Comparison of ENCODE assay signal across 1 cellular context in the genomic region with DNA sequence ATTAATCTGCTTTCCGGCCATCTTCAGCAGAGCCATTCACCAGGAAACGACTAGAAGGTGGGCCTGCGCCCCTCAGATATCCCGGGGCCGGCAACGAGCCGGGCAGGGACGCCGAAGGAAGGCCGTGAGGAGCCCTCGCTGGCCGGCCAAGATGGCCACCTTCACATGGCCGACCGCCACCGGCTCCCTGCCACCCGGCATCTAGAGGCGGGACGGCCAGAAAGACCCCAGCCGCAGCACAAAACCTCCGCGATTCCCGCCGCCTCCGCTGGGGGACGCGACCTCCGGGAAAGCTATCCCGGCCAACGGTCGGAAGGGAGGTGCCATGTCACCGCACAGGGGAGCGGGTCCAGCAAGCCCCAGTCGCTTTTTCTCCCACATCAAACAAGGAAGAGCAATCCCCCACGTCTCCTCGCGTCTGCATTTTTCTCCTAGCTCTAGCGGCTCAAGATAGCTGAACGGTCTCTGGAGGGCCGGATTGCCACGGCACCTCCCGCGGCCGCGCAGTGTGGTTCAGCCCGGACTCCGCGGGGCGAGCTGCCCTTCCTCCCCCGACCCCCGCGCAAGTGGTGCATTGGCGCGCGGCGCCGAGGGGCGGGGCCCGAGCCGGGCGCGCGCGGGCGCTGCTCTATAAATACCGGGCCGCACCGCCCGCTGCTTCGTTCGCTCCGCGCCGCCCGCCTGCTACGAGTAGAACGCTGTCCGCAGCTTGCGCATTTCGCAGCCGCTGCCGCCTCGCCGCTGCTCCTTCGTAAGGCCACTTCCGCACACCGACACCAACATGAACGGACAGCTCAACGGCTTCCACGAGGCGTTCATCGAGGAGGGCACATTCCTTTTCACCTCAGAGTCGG.
TF ChIP-seq lines count a peak whose summit lies in the region.

A gene (plus strand): TSS at position 662 of the 854 bp plus-strand sequence. CDS start 120 bp downstream, at position 782.

TF ChIP-seq in HEK293, 187 proteins besides CTCF, POLR2A, EP300 and RAD21 (continued from another document and continues in another):
- peak; percentile 14 for TF ChIP-seq KLF16 (tag by site-specific recombination; IDR thresholded peaks at IDR 0.05)
- TF ChIP-seq RBAK (tag by site-specific recombination; IDR thresholded peaks at IDR 0.05): no peak
- no peak for TF ChIP-seq ZNF558 (tag by site-specific recombination; IDR thresholded peaks at IDR 0.05)
- no peak for TF ChIP-seq ZNF354C (tag by site-specific recombination; IDR thresholded peaks at IDR 0.05; ENCODE audit: borderline replicate concordance, low read depth)
- TF ChIP-seq, protein P1, sequence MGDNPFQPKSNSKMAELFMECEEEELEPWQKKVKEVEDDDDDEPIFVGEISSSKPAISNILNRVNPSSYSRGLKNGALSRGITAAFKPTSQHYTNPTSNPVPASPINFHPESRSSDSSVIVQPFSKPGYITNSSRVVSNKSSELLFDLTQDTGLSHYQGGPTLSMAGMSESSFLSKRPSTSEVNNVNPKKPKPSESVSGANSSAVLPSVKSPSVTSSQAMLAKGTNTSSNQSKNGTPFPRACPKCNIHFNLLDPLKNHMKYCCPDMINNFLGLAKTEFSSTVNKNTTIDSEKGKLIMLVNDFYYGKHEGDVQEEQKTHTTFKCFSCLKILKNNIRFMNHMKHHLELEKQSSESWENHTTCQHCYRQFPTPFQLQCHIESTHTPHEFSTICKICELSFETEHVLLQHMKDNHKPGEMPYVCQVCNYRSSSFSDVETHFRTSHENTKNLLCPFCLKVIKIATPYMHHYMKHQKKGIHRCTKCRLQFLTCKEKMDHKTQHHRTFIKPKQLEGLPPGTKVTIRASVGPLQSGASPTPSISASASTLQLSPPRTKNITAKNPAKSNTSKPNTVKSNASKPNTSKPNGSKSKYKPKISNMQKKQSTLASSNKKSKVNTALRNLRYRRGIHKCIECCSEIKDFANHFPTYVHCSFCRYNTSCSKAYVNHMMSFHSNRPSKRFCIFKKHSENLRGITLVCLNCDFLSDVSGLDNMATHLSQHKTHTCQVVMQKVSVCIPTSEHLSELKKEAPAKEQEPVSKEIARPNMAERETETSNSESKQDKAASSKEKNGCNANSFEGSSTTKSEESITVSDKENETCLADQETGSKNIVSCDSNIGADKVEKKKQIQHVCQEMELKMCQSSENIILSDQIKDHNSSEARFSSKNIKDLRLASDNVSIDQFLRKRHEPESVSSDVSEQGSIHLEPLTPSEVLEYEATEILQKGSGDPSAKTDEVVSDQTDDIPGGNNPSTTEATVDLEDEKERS (tag by site-specific recombination; IDR thresholded peaks at IDR 0.05): no peak
- TF ChIP-seq, protein P2, sequence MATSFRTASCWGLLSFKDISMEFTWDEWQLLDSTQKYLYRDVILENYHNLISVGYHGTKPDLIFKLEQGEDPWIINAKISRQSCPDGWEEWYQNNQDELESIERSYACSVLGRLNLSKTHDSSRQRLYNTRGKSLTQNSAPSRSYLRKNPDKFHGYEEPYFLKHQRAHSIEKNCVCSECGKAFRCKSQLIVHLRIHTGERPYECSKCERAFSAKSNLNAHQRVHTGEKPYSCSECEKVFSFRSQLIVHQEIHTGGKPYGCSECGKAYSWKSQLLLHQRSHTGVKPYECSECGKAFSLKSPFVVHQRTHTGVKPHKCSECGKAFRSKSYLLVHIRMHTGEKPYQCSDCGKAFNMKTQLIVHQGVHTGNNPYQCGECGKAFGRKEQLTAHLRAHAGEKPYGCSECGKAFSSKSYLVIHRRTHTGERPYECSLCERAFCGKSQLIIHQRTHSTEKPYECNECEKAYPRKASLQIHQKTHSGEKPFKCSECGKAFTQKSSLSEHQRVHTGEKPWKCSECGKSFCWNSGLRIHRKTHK (tag by site-specific recombination; IDR thresholded peaks at IDR 0.05): no peak
- no peak for TF ChIP-seq ZNF514 (tag by site-specific recombination; IDR thresholded peaks at IDR 0.05)
- TF ChIP-seq ZNF623 (tag by site-specific recombination; IDR thresholded peaks at IDR 0.05): no peak
- TF ChIP-seq SCRT2 (tag by site-specific recombination; IDR thresholded peaks at IDR 0.05): no peak
- peak; percentile 50; the same call in 1 of the 2 replicates for TF ChIP-seq ZNF561 (tag by site-specific recombination; IDR thresholded peaks at IDR 0.05; ENCODE audit: borderline replicate concordance)
- TF ChIP-seq, protein P3, sequence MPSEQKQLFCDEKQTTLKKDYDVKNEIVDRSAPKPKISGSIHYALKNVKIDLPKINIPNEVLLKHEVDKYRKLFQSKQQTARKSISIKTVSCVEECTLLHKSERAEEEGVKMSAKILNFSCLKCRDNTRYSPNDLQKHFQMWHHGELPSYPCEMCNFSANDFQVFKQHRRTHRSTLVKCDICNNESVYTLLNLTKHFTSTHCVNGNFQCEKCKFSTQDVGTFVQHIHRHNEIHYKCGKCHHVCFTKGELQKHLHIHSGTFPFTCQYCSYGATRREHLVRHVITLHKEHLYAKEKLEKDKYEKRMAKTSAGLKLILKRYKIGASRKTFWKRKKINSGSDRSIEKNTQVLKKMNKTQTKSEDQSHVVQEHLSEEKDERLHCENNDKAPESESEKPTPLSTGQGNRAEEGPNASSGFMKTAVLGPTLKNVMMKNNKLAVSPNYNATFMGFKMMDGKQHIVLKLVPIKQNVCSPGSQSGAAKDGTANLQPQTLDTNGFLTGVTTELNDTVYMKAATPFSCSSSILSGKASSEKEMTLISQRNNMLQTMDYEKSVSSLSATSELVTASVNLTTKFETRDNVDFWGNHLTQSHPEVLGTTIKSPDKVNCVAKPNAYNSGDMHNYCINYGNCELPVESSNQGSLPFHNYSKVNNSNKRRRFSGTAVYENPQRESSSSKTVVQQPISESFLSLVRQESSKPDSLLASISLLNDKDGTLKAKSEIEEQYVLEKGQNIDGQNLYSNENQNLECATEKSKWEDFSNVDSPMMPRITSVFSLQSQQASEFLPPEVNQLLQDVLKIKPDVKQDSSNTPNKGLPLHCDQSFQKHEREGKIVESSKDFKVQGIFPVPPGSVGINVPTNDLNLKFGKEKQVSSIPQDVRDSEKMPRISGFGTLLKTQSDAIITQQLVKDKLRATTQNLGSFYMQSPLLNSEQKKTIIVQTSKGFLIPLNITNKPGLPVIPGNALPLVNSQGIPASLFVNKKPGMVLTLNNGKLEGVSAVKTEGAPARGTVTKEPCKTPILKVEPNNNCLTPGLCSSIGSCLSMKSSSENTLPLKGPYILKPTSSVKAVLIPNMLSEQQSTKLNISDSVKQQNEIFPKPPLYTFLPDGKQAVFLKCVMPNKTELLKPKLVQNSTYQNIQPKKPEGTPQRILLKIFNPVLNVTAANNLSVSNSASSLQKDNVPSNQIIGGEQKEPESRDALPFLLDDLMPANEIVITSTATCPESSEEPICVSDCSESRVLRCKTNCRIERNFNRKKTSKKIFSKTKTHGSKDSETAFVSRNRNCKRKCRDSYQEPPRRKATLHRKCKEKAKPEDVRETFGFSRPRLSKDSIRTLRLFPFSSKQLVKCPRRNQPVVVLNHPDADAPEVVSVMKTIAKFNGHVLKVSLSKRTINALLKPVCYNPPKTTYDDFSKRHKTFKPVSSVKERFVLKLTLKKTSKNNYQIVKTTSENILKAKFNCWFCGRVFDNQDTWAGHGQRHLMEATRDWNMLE (tag by site-specific recombination; conservative IDR thresholded peaks at IDR 0.05; ENCODE audit: low read depth): no peak
- TF ChIP-seq, protein P4, sequence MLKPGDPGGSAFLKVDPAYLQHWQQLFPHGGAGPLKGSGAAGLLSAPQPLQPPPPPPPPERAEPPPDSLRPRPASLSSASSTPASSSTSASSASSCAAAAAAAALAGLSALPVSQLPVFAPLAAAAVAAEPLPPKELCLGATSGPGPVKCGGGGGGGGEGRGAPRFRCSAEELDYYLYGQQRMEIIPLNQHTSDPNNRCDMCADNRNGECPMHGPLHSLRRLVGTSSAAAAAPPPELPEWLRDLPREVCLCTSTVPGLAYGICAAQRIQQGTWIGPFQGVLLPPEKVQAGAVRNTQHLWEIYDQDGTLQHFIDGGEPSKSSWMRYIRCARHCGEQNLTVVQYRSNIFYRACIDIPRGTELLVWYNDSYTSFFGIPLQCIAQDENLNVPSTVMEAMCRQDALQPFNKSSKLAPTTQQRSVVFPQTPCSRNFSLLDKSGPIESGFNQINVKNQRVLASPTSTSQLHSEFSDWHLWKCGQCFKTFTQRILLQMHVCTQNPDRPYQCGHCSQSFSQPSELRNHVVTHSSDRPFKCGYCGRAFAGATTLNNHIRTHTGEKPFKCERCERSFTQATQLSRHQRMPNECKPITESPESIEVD (tag by site-specific recombination; IDR thresholded peaks at IDR 0.05): no peak
- TF ChIP-seq WT1 (tag by site-specific recombination; IDR thresholded peaks at IDR 0.05): peak; percentile 52; the same call in 1 of the 2 replicates
- TF ChIP-seq KLF8 (tag by site-specific recombination; IDR thresholded peaks at IDR 0.05): peak; percentile 65; the same call in 1 of the 2 replicates
- TF ChIP-seq ZNF792 (tag by site-specific recombination; IDR thresholded peaks at IDR 0.05): no peak
- peak; percentile 79 for TF ChIP-seq ZNF629 (tag by site-specific recombination; IDR thresholded peaks at IDR 0.05)
- no peak for TF ChIP-seq ZNF266 (tag by site-specific recombination; IDR thresholded peaks at IDR 0.05; ENCODE audit: low read depth)
- no peak for TF ChIP-seq ZNF202 (tag by site-specific recombination; IDR thresholded peaks at IDR 0.05; ENCODE audit: borderline replicate concordance)
- TF ChIP-seq PRDM1 (tag by site-specific recombination; IDR thresholded peaks at IDR 0.05): no peak
- no peak for TF ChIP-seq ZNF155 (tag by site-specific recombination; IDR thresholded peaks at IDR 0.05)
- no peak for TF ChIP-seq ZNF837 (tag by site-specific recombination; IDR thresholded peaks at IDR 0.05)
- no peak for TF ChIP-seq ZNF670 (tag by site-specific recombination; IDR thresholded peaks at IDR 0.05; ENCODE audit: low read depth)
- TF ChIP-seq ZNF510 (tag by site-specific recombination; IDR thresholded peaks at IDR 0.05; ENCODE audit: insufficient replicate concordance): no peak
- TF ChIP-seq HOXD13 (CRISPR knock-in tag; IDR thresholded peaks at IDR 0.05; ENCODE audit: borderline replicate concordance): 0 out of 2 replicates have a peak, but pooled peaks have one; percentile 32
- no peak for TF ChIP-seq HOXC10 (CRISPR knock-in tag; IDR thresholded peaks at IDR 0.05)
- TF ChIP-seq, protein P5, sequence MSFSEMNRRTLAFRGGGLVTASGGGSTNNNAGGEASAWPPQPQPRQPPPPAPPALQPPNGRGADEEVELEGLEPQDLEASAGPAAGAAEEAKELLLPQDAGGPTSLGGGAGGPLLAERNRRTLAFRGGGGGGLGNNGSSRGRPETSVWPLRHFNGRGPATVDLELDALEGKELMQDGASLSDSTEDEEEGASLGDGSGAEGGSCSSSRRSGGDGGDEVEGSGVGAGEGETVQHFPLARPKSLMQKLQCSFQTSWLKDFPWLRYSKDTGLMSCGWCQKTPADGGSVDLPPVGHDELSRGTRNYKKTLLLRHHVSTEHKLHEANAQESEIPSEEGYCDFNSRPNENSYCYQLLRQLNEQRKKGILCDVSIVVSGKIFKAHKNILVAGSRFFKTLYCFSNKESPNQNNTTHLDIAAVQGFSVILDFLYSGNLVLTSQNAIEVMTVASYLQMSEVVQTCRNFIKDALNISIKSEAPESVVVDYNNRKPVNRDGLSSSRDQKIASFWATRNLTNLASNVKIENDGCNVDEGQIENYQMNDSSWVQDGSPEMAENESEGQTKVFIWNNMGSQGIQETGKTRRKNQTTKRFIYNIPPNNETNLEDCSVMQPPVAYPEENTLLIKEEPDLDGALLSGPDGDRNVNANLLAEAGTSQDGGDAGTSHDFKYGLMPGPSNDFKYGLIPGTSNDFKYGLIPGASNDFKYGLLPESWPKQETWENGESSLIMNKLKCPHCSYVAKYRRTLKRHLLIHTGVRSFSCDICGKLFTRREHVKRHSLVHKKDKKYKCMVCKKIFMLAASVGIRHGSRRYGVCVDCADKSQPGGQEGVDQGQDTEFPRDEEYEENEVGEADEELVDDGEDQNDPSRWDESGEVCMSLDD (tag by site-specific recombination; IDR thresholded peaks at IDR 0.05): peak; percentile 39; the same call in 1 of the 2 replicates
- 0 out of 2 replicates have a peak, but pooled peaks have one; percentile 28 for TF ChIP-seq ZNF843 (tag by site-specific recombination; IDR thresholded peaks at IDR 0.05)
- peak; percentile 45 for TF ChIP-seq ZFP69B (tag by site-specific recombination; IDR thresholded peaks at IDR 0.05)
- no peak for TF ChIP-seq ZNF571 (tag by site-specific recombination; IDR thresholded peaks at IDR 0.05)
- no peak for TF ChIP-seq ZNF350 (tag by site-specific recombination; IDR thresholded peaks at IDR 0.05)
- no peak for TF ChIP-seq ZNF426 (tag by site-specific recombination; IDR thresholded peaks at IDR 0.05)
- TF ChIP-seq ZNF473 (tag by site-specific recombination; IDR thresholded peaks at IDR 0.05): no peak
- no peak for TF ChIP-seq ZNF223 (tag by site-specific recombination; IDR thresholded peaks at IDR 0.05)
- TF ChIP-seq ZNF626 (tag by site-specific recombination; IDR thresholded peaks at IDR 0.05): no peak
- TF ChIP-seq, protein P6, sequence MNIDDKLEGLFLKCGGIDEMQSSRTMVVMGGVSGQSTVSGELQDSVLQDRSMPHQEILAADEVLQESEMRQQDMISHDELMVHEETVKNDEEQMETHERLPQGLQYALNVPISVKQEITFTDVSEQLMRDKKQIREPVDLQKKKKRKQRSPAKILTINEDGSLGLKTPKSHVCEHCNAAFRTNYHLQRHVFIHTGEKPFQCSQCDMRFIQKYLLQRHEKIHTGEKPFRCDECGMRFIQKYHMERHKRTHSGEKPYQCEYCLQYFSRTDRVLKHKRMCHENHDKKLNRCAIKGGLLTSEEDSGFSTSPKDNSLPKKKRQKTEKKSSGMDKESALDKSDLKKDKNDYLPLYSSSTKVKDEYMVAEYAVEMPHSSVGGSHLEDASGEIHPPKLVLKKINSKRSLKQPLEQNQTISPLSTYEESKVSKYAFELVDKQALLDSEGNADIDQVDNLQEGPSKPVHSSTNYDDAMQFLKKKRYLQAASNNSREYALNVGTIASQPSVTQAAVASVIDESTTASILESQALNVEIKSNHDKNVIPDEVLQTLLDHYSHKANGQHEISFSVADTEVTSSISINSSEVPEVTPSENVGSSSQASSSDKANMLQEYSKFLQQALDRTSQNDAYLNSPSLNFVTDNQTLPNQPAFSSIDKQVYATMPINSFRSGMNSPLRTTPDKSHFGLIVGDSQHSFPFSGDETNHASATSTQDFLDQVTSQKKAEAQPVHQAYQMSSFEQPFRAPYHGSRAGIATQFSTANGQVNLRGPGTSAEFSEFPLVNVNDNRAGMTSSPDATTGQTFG (tag by site-specific recombination; IDR thresholded peaks at IDR 0.05; ENCODE audit: borderline replicate concordance): peak; percentile 59; the same call in 1 of the 2 replicates
- TF ChIP-seq, protein P7, sequence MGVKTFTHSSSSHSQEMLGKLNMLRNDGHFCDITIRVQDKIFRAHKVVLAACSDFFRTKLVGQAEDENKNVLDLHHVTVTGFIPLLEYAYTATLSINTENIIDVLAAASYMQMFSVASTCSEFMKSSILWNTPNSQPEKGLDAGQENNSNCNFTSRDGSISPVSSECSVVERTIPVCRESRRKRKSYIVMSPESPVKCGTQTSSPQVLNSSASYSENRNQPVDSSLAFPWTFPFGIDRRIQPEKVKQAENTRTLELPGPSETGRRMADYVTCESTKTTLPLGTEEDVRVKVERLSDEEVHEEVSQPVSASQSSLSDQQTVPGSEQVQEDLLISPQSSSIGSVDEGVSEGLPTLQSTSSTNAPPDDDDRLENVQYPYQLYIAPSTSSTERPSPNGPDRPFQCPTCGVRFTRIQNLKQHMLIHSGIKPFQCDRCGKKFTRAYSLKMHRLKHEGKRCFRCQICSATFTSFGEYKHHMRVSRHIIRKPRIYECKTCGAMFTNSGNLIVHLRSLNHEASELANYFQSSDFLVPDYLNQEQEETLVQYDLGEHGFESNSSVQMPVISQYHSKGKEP (tag by site-specific recombination; IDR thresholded peaks at IDR 0.05): peak; percentile 37; the same call in 1 of the 2 replicates
- peak; percentile 62; the same call in 1 of the 2 replicates for TF ChIP-seq ZNF76 (tag by site-specific recombination; IDR thresholded peaks at IDR 0.05; ENCODE audit: borderline replicate concordance, low read depth)
- no peak for TF ChIP-seq ZNF132 (tag by site-specific recombination; IDR thresholded peaks at IDR 0.05; ENCODE audit: borderline replicate concordance)
